Comparison of ENCODE assay signal across 3 cellular contexts in genomic region chr12:108146035-108146893, GRCh38.
TF ChIP-seq lines count a peak whose summit lies in the region.

No MANE protein-coding gene starts in this region.

TF ChIP-seq in SK-N-SH, 30 proteins besides CTCF, POLR2A, EP300 and RAD21:
- TF ChIP-seq YY1 (IDR thresholded peaks at IDR 0.05; ENCODE audit: low read depth) (no peak), FOXJ3 (CRISPR knock-in tag; IDR thresholded peaks at IDR 0.05) (no peak), RCOR1 (IDR thresholded peaks at IDR 0.05; ENCODE audit: low read length) (0 out of 2 replicates have a peak, but pooled peaks have one; percentile 31), GATA2 (CRISPR knock-in tag; IDR thresholded peaks at IDR 0.05) (peak; percentile 53), FOSL2 (IDR thresholded peaks at IDR 0.05; ENCODE audit: borderline replicate concordance, low read depth) (no peak), MXI1 (IDR thresholded peaks at IDR 0.05; ENCODE audit: low read depth, low read length) (no peak; the same call in 1 of the 2 replicates), POLR2AphosphoS5 (IDR thresholded peaks at IDR 0.05; ENCODE audit: low read depth, low read length) (no peak), SMC3 (IDR thresholded peaks at IDR 0.05; ENCODE audit: low read depth, low read length) (no peak), JUND (IDR thresholded peaks at IDR 0.05) (no peak)

TF ChIP-seq in SK-N-SH treated with all-trans-retinoic acid at 6 μM for 48 hours, 23 proteins besides CTCF, POLR2A, EP300 and RAD21:
- TF ChIP-seq ZNF565 (CRISPR knock-in tag; conservative IDR thresholded peaks at IDR 0.05; ENCODE audit: low read depth) (no peak), RARB (CRISPR knock-in tag; IDR thresholded peaks at IDR 0.05) (no peak), PATZ1 (CRISPR knock-in tag; IDR thresholded peaks at IDR 0.05; ENCODE audit: borderline replicate concordance) (no peak), TCF4 (CRISPR knock-in tag; IDR thresholded peaks at IDR 0.05; ENCODE audit: borderline replicate concordance) (no peak), ZFP3 (CRISPR knock-in tag; IDR thresholded peaks at IDR 0.05) (no peak), TOX (CRISPR knock-in tag; IDR thresholded peaks at IDR 0.05; ENCODE audit: borderline replicate concordance) (no peak), ZNF8 (CRISPR knock-in tag; IDR thresholded peaks at IDR 0.05) (no peak), ISL1 (CRISPR knock-in tag; IDR thresholded peaks at IDR 0.05) (no peak), SNAI2 (CRISPR knock-in tag; IDR thresholded peaks at IDR 0.05) (no peak)

TF ChIP-seq in H1, 55 proteins besides CTCF, POLR2A, EP300 and RAD21:
- TF ChIP-seq EZH2 (IDR thresholded peaks at IDR 0.05; ENCODE audit: low read depth, low read length, severe bottlenecking): no peak
